In the genomic region with DNA sequence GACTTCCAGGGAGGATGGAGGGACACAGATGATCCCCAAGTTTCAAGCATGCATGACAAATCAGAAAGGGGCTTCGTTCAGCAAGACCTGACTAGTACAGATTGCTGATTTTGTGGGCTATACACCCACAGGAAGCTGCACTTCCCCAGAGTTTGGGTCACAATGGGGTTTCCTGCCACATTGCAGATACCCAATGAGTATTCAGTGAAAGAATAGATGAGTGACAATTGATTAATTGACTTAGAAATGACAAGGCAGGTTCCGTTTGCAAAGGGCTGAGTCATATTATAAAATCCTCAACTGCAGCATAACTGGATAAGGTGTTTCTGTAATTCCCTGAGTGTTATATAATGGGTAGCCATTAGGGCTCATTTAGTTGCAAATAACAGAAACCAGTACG, we compare ENCODE assay signal across 1 cellular context.
TF ChIP-seq lines count a peak whose summit lies in the region.

No MANE protein-coding gene starts in this region.

TF ChIP-seq in WTC11, 78 proteins besides CTCF, POLR2A, EP300 and RAD21 (continued from another document):
- TF ChIP-seq, protein P1, sequence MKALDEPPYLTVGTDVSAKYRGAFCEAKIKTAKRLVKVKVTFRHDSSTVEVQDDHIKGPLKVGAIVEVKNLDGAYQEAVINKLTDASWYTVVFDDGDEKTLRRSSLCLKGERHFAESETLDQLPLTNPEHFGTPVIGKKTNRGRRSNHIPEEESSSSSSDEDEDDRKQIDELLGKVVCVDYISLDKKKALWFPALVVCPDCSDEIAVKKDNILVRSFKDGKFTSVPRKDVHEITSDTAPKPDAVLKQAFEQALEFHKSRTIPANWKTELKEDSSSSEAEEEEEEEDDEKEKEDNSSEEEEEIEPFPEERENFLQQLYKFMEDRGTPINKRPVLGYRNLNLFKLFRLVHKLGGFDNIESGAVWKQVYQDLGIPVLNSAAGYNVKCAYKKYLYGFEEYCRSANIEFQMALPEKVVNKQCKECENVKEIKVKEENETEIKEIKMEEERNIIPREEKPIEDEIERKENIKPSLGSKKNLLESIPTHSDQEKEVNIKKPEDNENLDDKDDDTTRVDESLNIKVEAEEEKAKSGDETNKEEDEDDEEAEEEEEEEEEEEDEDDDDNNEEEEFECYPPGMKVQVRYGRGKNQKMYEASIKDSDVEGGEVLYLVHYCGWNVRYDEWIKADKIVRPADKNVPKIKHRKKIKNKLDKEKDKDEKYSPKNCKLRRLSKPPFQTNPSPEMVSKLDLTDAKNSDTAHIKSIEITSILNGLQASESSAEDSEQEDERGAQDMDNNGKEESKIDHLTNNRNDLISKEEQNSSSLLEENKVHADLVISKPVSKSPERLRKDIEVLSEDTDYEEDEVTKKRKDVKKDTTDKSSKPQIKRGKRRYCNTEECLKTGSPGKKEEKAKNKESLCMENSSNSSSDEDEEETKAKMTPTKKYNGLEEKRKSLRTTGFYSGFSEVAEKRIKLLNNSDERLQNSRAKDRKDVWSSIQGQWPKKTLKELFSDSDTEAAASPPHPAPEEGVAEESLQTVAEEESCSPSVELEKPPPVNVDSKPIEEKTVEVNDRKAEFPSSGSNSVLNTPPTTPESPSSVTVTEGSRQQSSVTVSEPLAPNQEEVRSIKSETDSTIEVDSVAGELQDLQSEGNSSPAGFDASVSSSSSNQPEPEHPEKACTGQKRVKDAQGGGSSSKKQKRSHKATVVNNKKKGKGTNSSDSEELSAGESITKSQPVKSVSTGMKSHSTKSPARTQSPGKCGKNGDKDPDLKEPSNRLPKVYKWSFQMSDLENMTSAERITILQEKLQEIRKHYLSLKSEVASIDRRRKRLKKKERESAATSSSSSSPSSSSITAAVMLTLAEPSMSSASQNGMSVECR (CRISPR knock-in tag; IDR thresholded peaks at IDR 0.05; ENCODE audit: borderline replicate concordance): no peak
- TF ChIP-seq JAZF1 (CRISPR knock-in tag; IDR thresholded peaks at IDR 0.05) (no peak), GRHL2 (CRISPR knock-in tag; IDR thresholded peaks at IDR 0.05; ENCODE audit: insufficient replicate concordance, severe bottlenecking) (no peak), E2F4 (CRISPR knock-in tag; IDR thresholded peaks at IDR 0.05; ENCODE audit: borderline replicate concordance, low read depth) (no peak), TCF7 (CRISPR knock-in tag; IDR thresholded peaks at IDR 0.05; ENCODE audit: low read depth) (no peak), ZNF121 (CRISPR knock-in tag; IDR thresholded peaks at IDR 0.05) (no peak), NR1H2 (CRISPR knock-in tag; IDR thresholded peaks at IDR 0.05) (no peak), ZNF416 (CRISPR knock-in tag; IDR thresholded peaks at IDR 0.05) (no peak), PRRX2 (CRISPR knock-in tag; IDR thresholded peaks at IDR 0.05) (no peak), FOXK1 (CRISPR knock-in tag; IDR thresholded peaks at IDR 0.05) (no peak), HMGA2 (CRISPR knock-in tag; IDR thresholded peaks at IDR 0.05) (no peak), ZMAT4 (CRISPR knock-in tag; IDR thresholded peaks at IDR 0.05) (no peak)
- TF ChIP-seq, protein P2, sequence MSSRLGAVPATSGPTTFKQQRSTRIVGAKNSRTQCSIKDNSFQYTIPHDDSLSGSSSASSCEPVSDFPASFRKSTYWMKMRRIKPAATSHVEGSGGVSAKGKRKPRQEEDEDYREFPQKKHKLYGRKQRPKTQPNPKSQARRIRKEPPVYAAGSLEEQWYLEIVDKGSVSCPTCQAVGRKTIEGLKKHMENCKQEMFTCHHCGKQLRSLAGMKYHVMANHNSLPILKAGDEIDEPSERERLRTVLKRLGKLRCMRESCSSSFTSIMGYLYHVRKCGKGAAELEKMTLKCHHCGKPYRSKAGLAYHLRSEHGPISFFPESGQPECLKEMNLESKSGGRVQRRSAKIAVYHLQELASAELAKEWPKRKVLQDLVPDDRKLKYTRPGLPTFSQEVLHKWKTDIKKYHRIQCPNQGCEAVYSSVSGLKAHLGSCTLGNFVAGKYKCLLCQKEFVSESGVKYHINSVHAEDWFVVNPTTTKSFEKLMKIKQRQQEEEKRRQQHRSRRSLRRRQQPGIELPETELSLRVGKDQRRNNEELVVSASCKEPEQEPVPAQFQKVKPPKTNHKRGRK (CRISPR knock-in tag; IDR thresholded peaks at IDR 0.05; ENCODE audit: borderline replicate concordance): no peak
- TF ChIP-seq, protein P3, sequence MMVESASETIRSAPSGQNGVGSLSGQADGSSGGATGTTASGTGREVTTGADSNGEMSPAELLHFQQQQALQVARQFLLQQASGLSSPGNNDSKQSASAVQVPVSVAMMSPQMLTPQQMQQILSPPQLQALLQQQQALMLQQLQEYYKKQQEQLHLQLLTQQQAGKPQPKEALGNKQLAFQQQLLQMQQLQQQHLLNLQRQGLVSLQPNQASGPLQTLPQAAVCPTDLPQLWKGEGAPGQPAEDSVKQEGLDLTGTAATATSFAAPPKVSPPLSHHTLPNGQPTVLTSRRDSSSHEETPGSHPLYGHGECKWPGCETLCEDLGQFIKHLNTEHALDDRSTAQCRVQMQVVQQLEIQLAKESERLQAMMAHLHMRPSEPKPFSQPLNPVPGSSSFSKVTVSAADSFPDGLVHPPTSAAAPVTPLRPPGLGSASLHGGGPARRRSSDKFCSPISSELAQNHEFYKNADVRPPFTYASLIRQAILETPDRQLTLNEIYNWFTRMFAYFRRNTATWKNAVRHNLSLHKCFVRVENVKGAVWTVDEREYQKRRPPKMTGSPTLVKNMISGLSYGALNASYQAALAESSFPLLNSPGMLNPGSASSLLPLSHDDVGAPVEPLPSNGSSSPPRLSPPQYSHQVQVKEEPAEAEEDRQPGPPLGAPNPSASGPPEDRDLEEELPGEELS (CRISPR knock-in tag; IDR thresholded peaks at IDR 0.05): no peak
- TF ChIP-seq, protein P4, sequence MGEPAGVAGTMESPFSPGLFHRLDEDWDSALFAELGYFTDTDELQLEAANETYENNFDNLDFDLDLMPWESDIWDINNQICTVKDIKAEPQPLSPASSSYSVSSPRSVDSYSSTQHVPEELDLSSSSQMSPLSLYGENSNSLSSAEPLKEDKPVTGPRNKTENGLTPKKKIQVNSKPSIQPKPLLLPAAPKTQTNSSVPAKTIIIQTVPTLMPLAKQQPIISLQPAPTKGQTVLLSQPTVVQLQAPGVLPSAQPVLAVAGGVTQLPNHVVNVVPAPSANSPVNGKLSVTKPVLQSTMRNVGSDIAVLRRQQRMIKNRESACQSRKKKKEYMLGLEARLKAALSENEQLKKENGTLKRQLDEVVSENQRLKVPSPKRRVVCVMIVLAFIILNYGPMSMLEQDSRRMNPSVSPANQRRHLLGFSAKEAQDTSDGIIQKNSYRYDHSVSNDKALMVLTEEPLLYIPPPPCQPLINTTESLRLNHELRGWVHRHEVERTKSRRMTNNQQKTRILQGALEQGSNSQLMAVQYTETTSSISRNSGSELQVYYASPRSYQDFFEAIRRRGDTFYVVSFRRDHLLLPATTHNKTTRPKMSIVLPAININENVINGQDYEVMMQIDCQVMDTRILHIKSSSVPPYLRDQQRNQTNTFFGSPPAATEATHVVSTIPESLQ (CRISPR knock-in tag; IDR thresholded peaks at IDR 0.05): no peak
